Comparison of ENCODE assay signal across 17 cellular contexts in the genomic region with DNA sequence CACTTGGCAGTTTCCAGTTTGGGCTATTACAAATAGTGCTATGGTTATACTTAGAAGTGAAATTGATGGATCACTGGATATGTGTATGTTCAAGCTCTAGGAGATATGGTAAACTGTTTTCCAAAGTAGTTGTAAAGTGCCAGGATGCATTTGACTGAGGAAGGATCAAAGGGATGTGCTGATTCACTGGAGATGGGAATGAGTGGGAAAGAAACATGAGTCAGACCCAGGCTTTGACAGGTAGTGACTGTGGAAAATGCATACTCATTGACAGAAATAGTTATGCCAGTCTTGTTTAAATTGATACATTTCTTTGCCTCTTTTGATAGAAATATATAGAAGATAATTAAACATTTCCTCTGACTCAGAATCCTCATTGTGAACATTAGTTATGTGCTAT.
DNase-seq lines count a peak whose midpoint lies in the region; ATAC-seq and TF ChIP-seq lines count a peak whose summit lies in the region.
"Had no signal": no experiment of that assay in that cellular context is flagged by ENCODE, and none has a peak within 500 bp of the region (broad histone marks: within the 10 kb centered on the region; RNA-seq: fewer than 3 reads in every experiment).

No MANE protein-coding gene starts in this region.

- H3K9me3 Mint-ChIP-seq in progenitor cell of endocrine pancreas (ENCODE audit: low read depth) (peaks cover 4% of the 10 kb centered on the region), T-cell (peaks cover 0 to 12% (median 2%) of the 10 kb centered on the region in 3 donors)
- H3K9me3 Mint-ChIP-seq in activated CD4-positive, alpha-beta T cell treated with anti-CD3 and anti-CD28 coated beads, Interleukin-2, amount 10 ng/mL, durations not matched to agents 24 days and 14 days = no peaks in the 10 kb centered on the region

- CTCF ChIA-PET in T-cell (lab: Charles Lee) = no interaction called here

- TF ChIP-seq CTCF in astrocyte of the spinal cord (IDR thresholded peaks at IDR 0.05; ENCODE audit: low read depth, low read length) (no peak), progenitor cell of endocrine pancreas (IDR thresholded peaks at IDR 0.05; ENCODE audit: unreplicated experiment) (no peak)

- peak; percentile 16 for DNase-seq in EH (ENCODE audit: low read depth)
- peak; percentile 52 for DNase-seq in M059J (ENCODE audit: low read depth)
- peak; percentile 29 for DNase-seq in astrocyte of the spinal cord (ENCODE audit: low read depth, low spot score)
- DNase-seq in kidney glomerular epithelial cell (lab: John Stamatoyannopoulos, UW) = peak; percentile 91
- DNase-seq in progenitor cell of endocrine pancreas (ENCODE audit: low spot score, unreplicated experiment) = no peak
- DNase-seq in T-cell = no peak
- DNase-seq in activated CD4-positive, alpha-beta T cell treated with anti-CD3 and anti-CD28 coated beads, Interleukin-2, amount 10 ng/mL, durations not matched to agents 24 days and 14 days = no peak
- DNase-seq in SKM-1 (lab: John Stamatoyannopoulos, UW; ENCODE audit: unreplicated experiment) = no peak
- DNase-seq: activated CD4-positive, alpha-beta T cell treated with anti-CD3 and anti-CD28 coated beads, Interleukin-2, amount 50 U/mL, for 4 hours; activated naive CD4-positive, alpha-beta T cell treated with anti-CD3 and anti-CD28 coated beads for 36 hours; body of pancreas; colonic mucosa; glutamatergic neuron; Kasumi-1; NCI-H526; stimulated activated CD4-positive, alpha-beta T cell treated with anti-CD3 and anti-CD28 coated beads, Interleukin-4, amount 100 ng/mL, for 1 hour had no signal

- intact Hi-C loops in activated CD4-positive, alpha-beta T cell treated with anti-CD3 and anti-CD28 coated beads, Interleukin-2, amount 10 ng/mL, durations not matched to agents 24 days and 14 days (cut with micrococcal nuclease) = no loop called here

- H3K36me3 Mint-ChIP-seq in progenitor cell of endocrine pancreas (ENCODE audit: insufficient read depth) (peaks cover 29% of the 10 kb centered on the region), T-cell (peaks cover 62% of the 10 kb centered on the region)
- H3K36me3 Mint-ChIP-seq in activated CD4-positive, alpha-beta T cell treated with anti-CD3 and anti-CD28 coated beads, Interleukin-2, amount 10 ng/mL, durations not matched to agents 24 days and 14 days (ENCODE audit: low read depth) = peaks cover 44% of the 10 kb centered on the region

- H3K4me1 Mint-ChIP-seq in progenitor cell of endocrine pancreas (ENCODE audit: low read depth) (no peaks in the 10 kb centered on the region), T-cell (no peaks in the 10 kb centered on the region)
- peaks cover 4% of the 10 kb centered on the region for H3K4me1 Mint-ChIP-seq in activated CD4-positive, alpha-beta T cell treated with anti-CD3 and anti-CD28 coated beads, Interleukin-2, amount 10 ng/mL, durations not matched to agents 24 days and 14 days

- ATAC-seq in T-cell (replicated peaks in 1 of 4) = no peak
- ATAC-seq: body of pancreas had no signal

- H3K27ac Mint-ChIP-seq in progenitor cell of endocrine pancreas (no peak overlapping the region), T-cell (no peak overlapping the region)
- H3K27ac Mint-ChIP-seq in activated CD4-positive, alpha-beta T cell treated with anti-CD3 and anti-CD28 coated beads, Interleukin-2, amount 10 ng/mL, durations not matched to agents 24 days and 14 days = no peak overlapping the region
- H3K27ac Mint-ChIP-seq: activated naive CD4-positive, alpha-beta T cell treated with anti-CD3 and anti-CD28 coated beads for 36 hours had no signal

- POLR2A ChIA-PET in T-cell (lab: Charles Lee) = no interaction called here

- no peaks in the 10 kb centered on the region for H3K27me3 Mint-ChIP-seq in progenitor cell of endocrine pancreas
- H3K27me3 Mint-ChIP-seq in T-cell = no peaks in the 10 kb centered on the region
- no peaks in the 10 kb centered on the region for H3K27me3 Mint-ChIP-seq in activated CD4-positive, alpha-beta T cell treated with anti-CD3 and anti-CD28 coated beads, Interleukin-2, amount 10 ng/mL, durations not matched to agents 24 days and 14 days

- H3K4me3 ChIP-seq in astrocyte of the spinal cord (ENCODE audit: low read depth, low read length) = no peak overlapping the region
- H3K4me3 ChIP-seq: body of pancreas, colonic mucosa, vagina had no signal

- no peak overlapping the region for H3K4me3 Mint-ChIP-seq in progenitor cell of endocrine pancreas (ENCODE audit: low read depth)
- H3K4me3 Mint-ChIP-seq in T-cell = no peak overlapping the region
- no peak overlapping the region for H3K4me3 Mint-ChIP-seq in activated CD4-positive, alpha-beta T cell treated with anti-CD3 and anti-CD28 coated beads, Interleukin-2, amount 10 ng/mL, durations not matched to agents 24 days and 14 days
- H3K4me3 Mint-ChIP-seq: activated naive CD4-positive, alpha-beta T cell treated with anti-CD3 and anti-CD28 coated beads for 36 hours had no signal

- in situ Hi-C loops in astrocyte of the spinal cord (cut with HindIII; ENCODE audit: low sequenced_read_pairs) = no loop called here

Comparison
In these comparisons a context has a peak if more than half of its experiments do, and no peak if none do; other contexts are left out.
1. DNase-seq: peak in EH (single experiment), M059J (single experiment), astrocyte of the spinal cord (single experiment) and kidney glomerular epithelial cell (single experiment); none in progenitor cell of endocrine pancreas (single experiment), T-cell (0 of 34), activated CD4-positive, alpha-beta T cell treated with anti-CD3 and anti-CD28 coated beads, Interleukin-2, amount 10 ng/mL, durations not matched to agents 24 days and 14 days (single experiment) and SKM-1 (single experiment).